1 cellular context compared by ENCODE assay signal in the genomic region with DNA sequence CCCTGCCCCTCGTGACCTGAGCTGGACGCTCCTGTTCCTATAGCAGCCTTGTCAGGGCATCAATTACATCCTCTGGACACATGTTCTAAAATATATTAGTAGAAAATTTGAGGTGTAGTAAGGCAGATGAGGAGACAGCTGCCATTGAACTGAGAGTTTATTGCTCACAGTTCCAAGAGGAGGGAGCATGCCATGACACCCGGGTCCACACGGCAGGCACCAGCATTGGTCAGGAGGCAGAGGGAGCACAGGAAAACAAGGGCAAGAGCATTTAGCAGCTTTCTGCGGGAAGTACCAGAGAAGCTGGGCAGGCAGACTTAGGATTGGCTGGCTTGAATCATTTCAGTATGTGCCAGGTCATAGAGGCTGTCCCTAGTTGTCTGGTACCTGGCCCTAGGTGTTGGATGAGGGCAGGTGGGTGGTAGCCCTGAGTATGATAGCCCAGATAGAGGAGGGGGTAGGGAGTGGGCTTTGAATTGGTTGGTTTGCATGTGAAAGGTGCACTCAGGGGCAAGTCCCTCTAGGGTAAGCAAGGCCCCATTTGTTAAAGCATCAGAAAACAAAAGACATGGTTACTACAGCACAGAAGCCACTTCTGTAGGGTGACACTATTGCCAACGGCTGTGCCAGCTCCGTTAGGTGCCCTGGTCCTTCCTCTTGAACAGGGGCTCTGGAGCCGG.
TF ChIP-seq lines count a peak whose summit lies in the region.

No MANE protein-coding gene starts in this region.

TF ChIP-seq in GM23338, 12 proteins besides CTCF, POLR2A, EP300 and RAD21 (continued from another document):
- TF ChIP-seq, protein P1, sequence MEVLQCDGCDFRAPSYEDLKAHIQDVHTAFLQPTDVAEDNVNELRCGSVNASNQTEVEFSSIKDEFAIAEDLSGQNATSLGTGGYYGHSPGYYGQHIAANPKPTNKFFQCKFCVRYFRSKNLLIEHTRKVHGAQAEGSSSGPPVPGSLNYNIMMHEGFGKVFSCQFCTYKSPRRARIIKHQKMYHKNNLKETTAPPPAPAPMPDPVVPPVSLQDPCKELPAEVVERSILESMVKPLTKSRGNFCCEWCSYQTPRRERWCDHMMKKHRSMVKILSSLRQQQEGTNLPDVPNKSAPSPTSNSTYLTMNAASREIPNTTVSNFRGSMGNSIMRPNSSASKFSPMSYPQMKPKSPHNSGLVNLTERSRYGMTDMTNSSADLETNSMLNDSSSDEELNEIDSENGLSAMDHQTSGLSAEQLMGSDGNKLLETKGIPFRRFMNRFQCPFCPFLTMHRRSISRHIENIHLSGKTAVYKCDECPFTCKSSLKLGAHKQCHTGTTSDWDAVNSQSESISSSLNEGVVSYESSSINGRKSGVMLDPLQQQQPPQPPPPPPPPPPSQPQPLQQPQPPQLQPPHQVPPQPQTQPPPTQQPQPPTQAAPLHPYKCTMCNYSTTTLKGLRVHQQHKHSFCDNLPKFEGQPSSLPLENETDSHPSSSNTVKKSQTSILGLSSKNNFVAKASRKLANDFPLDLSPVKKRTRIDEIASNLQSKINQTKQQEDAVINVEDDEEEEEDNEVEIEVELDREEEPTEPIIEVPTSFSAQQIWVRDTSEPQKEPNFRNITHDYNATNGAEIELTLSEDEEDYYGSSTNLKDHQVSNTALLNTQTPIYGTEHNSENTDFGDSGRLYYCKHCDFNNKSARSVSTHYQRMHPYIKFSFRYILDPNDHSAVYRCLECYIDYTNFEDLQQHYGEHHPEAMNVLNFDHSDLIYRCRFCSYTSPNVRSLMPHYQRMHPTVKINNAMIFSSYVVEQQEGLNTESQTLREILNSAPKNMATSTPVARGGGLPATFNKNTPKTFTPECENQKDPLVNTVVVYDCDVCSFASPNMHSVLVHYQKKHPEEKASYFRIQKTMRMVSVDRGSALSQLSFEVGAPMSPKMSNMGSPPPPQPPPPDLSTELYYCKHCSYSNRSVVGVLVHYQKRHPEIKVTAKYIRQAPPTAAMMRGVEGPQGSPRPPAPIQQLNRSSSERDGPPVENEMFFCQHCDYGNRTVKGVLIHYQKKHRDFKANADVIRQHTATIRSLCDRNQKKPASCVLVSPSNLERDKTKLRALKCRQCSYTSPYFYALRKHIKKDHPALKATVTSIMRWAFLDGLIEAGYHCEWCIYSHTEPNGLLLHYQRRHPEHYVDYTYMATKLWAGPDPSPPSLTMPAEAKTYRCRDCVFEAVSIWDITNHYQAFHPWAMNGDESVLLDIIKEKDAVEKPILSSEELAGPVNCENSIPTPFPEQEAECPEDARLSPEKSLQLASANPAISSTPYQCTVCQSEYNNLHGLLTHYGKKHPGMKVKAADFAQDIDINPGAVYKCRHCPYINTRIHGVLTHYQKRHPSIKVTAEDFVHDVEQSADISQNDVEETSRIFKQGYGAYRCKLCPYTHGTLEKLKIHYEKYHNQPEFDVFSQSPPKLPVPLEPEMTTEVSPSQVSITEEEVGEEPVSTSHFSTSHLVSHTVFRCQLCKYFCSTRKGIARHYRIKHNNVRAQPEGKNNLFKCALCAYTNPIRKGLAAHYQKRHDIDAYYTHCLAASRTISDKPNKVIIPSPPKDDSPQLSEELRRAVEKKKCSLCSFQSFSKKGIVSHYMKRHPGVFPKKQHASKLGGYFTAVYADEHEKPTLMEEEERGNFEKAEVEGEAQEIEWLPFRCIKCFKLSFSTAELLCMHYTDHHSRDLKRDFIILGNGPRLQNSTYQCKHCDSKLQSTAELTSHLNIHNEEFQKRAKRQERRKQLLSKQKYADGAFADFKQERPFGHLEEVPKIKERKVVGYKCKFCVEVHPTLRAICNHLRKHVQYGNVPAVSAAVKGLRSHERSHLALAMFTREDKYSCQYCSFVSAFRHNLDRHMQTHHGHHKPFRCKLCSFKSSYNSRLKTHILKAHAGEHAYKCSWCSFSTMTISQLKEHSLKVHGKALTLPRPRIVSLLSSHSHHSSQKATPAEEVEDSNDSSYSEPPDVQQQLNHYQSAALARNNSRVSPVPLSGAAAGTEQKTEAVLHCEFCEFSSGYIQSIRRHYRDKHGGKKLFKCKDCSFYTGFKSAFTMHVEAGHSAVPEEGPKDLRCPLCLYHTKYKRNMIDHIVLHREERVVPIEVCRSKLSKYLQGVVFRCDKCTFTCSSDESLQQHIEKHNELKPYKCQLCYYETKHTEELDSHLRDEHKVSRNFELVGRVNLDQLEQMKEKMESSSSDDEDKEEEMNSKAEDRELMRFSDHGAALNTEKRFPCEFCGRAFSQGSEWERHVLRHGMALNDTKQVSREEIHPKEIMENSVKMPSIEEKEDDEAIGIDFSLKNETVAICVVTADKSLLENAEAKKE (CRISPR knock-in tag; IDR thresholded peaks at IDR 0.05) = no peak
TF ChIP-seq in GM23338: peak in this region for 0.
